8 cellular contexts compared by ENCODE assay signal in genomic region chr10:79071535-79071923, GRCh38. TPM values are rescaled to one million over a fixed set of nuclear protein-coding genes. Genes with fewer than 3 reads are reported as not detected.
A peak's percentile ranks its signal among the peaks of the same experiment; 100 is the strongest.
DNase-seq lines count a peak whose midpoint lies in the region; ATAC-seq and TF ChIP-seq lines count a peak whose summit lies in the region.

No MANE protein-coding gene starts in this region.

- intact Hi-C loops in spleen (cut with DNase I; ENCODE audit: low total_unique reads) (no loop called here), head of caudate nucleus (cut with DNase I) (loop anchor here (2.0 to 10.0 kb wide), 5 partner anchors 81 to 1027 kb away; no protein-coding TSS in a partner anchor)

- H3K36me3 ChIP-seq in spleen: no peaks in the 10 kb centered on the region

- peak overlapping the region; percentile 80 for H3K4me3 Mint-ChIP-seq in activated naive CD8-positive, alpha-beta T cell treated with anti-CD3 and anti-CD28 coated beads for 36 hours

- peaks cover 39 to 91% (median 75%) of the 10 kb centered on the region in 6 donors for H3K4me1 ChIP-seq in spleen

- peaks cover 0 to 29% (median 3%) of the 10 kb centered on the region in 7 donors for H3K27me3 ChIP-seq in spleen (replicated peaks in 1 of 7)

- H3K36me3 Mint-ChIP-seq in activated naive CD8-positive, alpha-beta T cell treated with anti-CD3 and anti-CD28 coated beads for 36 hours: no peaks in the 10 kb centered on the region

- peaks cover 25% of the 10 kb centered on the region for H3K4me1 Mint-ChIP-seq in activated naive CD8-positive, alpha-beta T cell treated with anti-CD3 and anti-CD28 coated beads for 36 hours

- no peaks in the 10 kb centered on the region for H3K9me3 Mint-ChIP-seq in activated naive CD8-positive, alpha-beta T cell treated with anti-CD3 and anti-CD28 coated beads for 36 hours

- no peaks in the 10 kb centered on the region for H3K27me3 Mint-ChIP-seq in activated naive CD8-positive, alpha-beta T cell treated with anti-CD3 and anti-CD28 coated beads for 36 hours

- WGBS in spleen, 5 donors: 14 to 24% (median 17%) methylated on average over 8 of the region's 8 CpGs

- no peak for TF ChIP-seq POLR2A in spleen (IDR thresholded peaks at IDR 0.05)

- H3K9me3 ChIP-seq in iPS-18c (ENCODE audit: control insufficient read depth, insufficient read depth, low read length): no peaks in the 10 kb centered on the region
- no peaks in the 10 kb centered on the region for H3K9me3 ChIP-seq in spleen

- peak overlapping the region; percentile 49 to 96 (median 94) for H3K27ac ChIP-seq in spleen

- DNase-seq in HFF-Myc (ENCODE audit: extremely low read depth, low read depth): no peak
- DNase-seq in activated naive CD8-positive, alpha-beta T cell treated with anti-CD3 and anti-CD28 coated beads for 36 hours: no peak
- DNase-seq in spleen: no peak
- DNase-seq in head of caudate nucleus: no peak
- DNase-seq in stimulated activated CD4-positive, alpha-beta T cell treated with anti-CD3 and anti-CD28 coated beads, Interleukin-4, amount 100 ng/mL, for 24 hours: no peak
- DNase-seq in H4 (ENCODE audit: low spot score): no peak

- no peak overlapping the region for H3K27ac Mint-ChIP-seq in activated naive CD8-positive, alpha-beta T cell treated with anti-CD3 and anti-CD28 coated beads for 36 hours

- TF ChIP-seq CTCF in HFF-Myc (IDR thresholded peaks at IDR 0.05; ENCODE audit: low read depth, low read length, missing control alignments) (no peak), spleen (IDR thresholded peaks at IDR 0.05 in 8 of 11, conservative IDR thresholded peaks at IDR 0.05 in 3 of 11) (no peak)

- ATAC-seq in GM18519 (IDR thresholded peaks at IDR 0.05; ENCODE audit: low FRiP score, unreplicated experiment): no peak

- H3K4me3 ChIP-seq in HFF-Myc (replicated peaks; ENCODE audit: low read depth, low read length) (peak overlapping the region; percentile 73), iPS-18c (ENCODE audit: insufficient read depth, low read depth, low read length) (peak overlapping the region; percentile 92), spleen (peak overlapping the region; percentile 65 to 88 (median 76))

RNA-seq across cellular contexts. Expression of gene ZMIZ1, which starts 2.8 kb away (rescaled TPM):
- 10 to 100 TPM; 27.3 to 28.2 TPM for total RNA-seq in activated naive CD8-positive, alpha-beta T cell treated with anti-CD3 and anti-CD28 coated beads for 36 hours
- 100 to 1,000 TPM; 117 to 210 (median 129) TPM for total RNA-seq in spleen
- polyA plus RNA-seq in spleen: 10 to 100 TPM; 10.7 to 29.7 (median 11.8) TPM
- total RNA-seq in H4 (2014; rRNA removed; shearing (Covaris generic)): 10.9 and 13.5 TPM in 2 replicates
